In genomic region chr2:231017250-231017636, GRCh38 we compare ENCODE assay signal across 1 cellular context.
TF ChIP-seq lines count a peak whose summit lies in the region.

No MANE protein-coding gene starts in this region.

TF ChIP-seq in GM23338, 12 proteins besides CTCF, POLR2A, EP300 and RAD21 (continued from another document):
- TF ChIP-seq ZNF462 (CRISPR knock-in tag; IDR thresholded peaks at IDR 0.05) (no peak), POLR2AphosphoS5 (IDR thresholded peaks at IDR 0.05; ENCODE audit: low read depth) (no peak), ZNF331 (CRISPR knock-in tag; IDR thresholded peaks at IDR 0.05; ENCODE audit: low read depth) (no peak), STAT1 (IDR thresholded peaks at IDR 0.05; ENCODE audit: unreplicated experiment) (no peak), ZNF114 (CRISPR knock-in tag; IDR thresholded peaks at IDR 0.05) (no peak)
